Comparison of ENCODE assay signal across 20 cellular contexts in genomic region chr17:41177727-41178271, GRCh38. TPM values are rescaled to one million over a fixed set of nuclear protein-coding genes. Genes with fewer than 3 reads are reported as not detected.
"Had no signal": no experiment of that assay in that cellular context is flagged by ENCODE, and none has a peak within 500 bp of the region (broad histone marks: within the 10 kb centered on the region; RNA-seq: fewer than 3 reads in every experiment).

KRTAP4-2 (minus strand) TSS chr17:41178221; CDS start chr17:41178164, 57 bp downstream.

- H3K27ac ChIP-seq: hepatocyte had no signal

- H3K79me2 ChIP-seq: hepatocyte had no signal

- H3K4me2 ChIP-seq: hepatocyte had no signal

- H2AFZ ChIP-seq: hepatocyte had no signal

- H3K27me3 Mint-ChIP-seq: activated CD4-positive, alpha-beta T cell treated with anti-CD3 and anti-CD28 coated beads, Interleukin-2, amount 10 ng/mL, durations not matched to agents 7 days and 5 days; naive thymus-derived CD8-positive, alpha-beta T cell; stimulated activated naive CD8-positive, alpha-beta T cell treated with anti-CD3 and anti-CD28 coated beads, Interleukin-15, Interleukin-2, amounts not matched to agents 100 ng/mL and 50 ng/mL, for 24 hours; T-helper 17 cell had no signal

- H3K4me1 ChIP-seq: ascending aorta had no signal

- H3K4me3 Mint-ChIP-seq: activated CD4-positive, alpha-beta T cell treated with anti-CD3 and anti-CD28 coated beads, Interleukin-2, amount 10 ng/mL, durations not matched to agents 7 days and 5 days; naive thymus-derived CD8-positive, alpha-beta T cell; stimulated activated naive CD8-positive, alpha-beta T cell treated with anti-CD3 and anti-CD28 coated beads, Interleukin-15, Interleukin-2, amounts not matched to agents 100 ng/mL and 50 ng/mL, for 24 hours; T-helper 17 cell; type B pancreatic cell had no signal

- ATAC-seq: naive thymus-derived CD8-positive, alpha-beta T cell; T-helper 17 cell had no signal

- H3K4me1 Mint-ChIP-seq: activated CD4-positive, alpha-beta T cell treated with anti-CD3 and anti-CD28 coated beads, Interleukin-2, amount 10 ng/mL, durations not matched to agents 7 days and 5 days had no signal

- H3K9me3 Mint-ChIP-seq: activated CD4-positive, alpha-beta T cell treated with anti-CD3 and anti-CD28 coated beads, Interleukin-2, amount 10 ng/mL, durations not matched to agents 7 days and 5 days; naive thymus-derived CD8-positive, alpha-beta T cell; stimulated activated naive CD8-positive, alpha-beta T cell treated with anti-CD3 and anti-CD28 coated beads, Interleukin-15, Interleukin-2, amounts not matched to agents 100 ng/mL and 50 ng/mL, for 24 hours; type B pancreatic cell had no signal

- H3K27me3 ChIP-seq: ascending aorta had no signal

- H3K36me3 ChIP-seq: ascending aorta had no signal

- H3K27ac Mint-ChIP-seq: activated CD4-positive, alpha-beta T cell treated with anti-CD3 and anti-CD28 coated beads, Interleukin-2, amount 10 ng/mL, durations not matched to agents 7 days and 5 days; stimulated activated naive CD8-positive, alpha-beta T cell treated with anti-CD3 and anti-CD28 coated beads, Interleukin-15, Interleukin-2, amounts not matched to agents 100 ng/mL and 50 ng/mL, for 24 hours; T-helper 17 cell; type B pancreatic cell had no signal

- H3K4me3 ChIP-seq: ascending aorta, hepatocyte had no signal

- H3K36me3 Mint-ChIP-seq: naive thymus-derived CD8-positive, alpha-beta T cell; type B pancreatic cell had no signal

- H3K9me3 ChIP-seq: ascending aorta had no signal

- DNase-seq: activated CD4-positive, alpha-beta T cell treated with anti-CD3 and anti-CD28 coated beads, Interleukin-2, amount 10 ng/mL, durations not matched to agents 7 days and 5 days; activated CD8-positive, alpha-beta memory T cell treated with anti-CD3 and anti-CD28 coated beads, Interleukin-2, amount 50 U/mL, for 48 hours; activated naive CD4-positive, alpha-beta T cell; erythroblast; islet precursor cell; naive thymus-derived CD8-positive, alpha-beta T cell; retina; stimulated activated CD4-positive, alpha-beta T cell treated with anti-CD3 and anti-CD28 coated beads, Interleukin-15, amount 100 ng/mL, for 24 hours; stimulated activated CD4-positive, alpha-beta T cell treated with anti-CD3 and anti-CD28 coated beads, Interleukin-4, amount 100 ng/mL, for 1 hour; T-helper 17 cell had no signal

RNA-seq across cellular contexts. Expression of gene KRTAP4-2, which starts in this region (rescaled TPM):
- total RNA-seq: activated CD4-positive, alpha-beta T cell treated with anti-CD3 and anti-CD28 coated beads, Interleukin-2, amount 10 ng/mL, durations not matched to agents 7 days and 5 days; ascending aorta; bronchial epithelial cell; chondrocyte; dermis microvascular lymphatic vessel endothelial cell; hepatocyte; lung microvascular endothelial cell; naive thymus-derived CD8-positive, alpha-beta T cell; skeletal muscle tissue; T-helper 17 cell; temporal lobe had no signal
- polyA plus RNA-seq: hepatocyte; naive thymus-derived CD8-positive, alpha-beta T cell had no signal
